Comparison of ENCODE assay signal across 17 cellular contexts in the genomic region with DNA sequence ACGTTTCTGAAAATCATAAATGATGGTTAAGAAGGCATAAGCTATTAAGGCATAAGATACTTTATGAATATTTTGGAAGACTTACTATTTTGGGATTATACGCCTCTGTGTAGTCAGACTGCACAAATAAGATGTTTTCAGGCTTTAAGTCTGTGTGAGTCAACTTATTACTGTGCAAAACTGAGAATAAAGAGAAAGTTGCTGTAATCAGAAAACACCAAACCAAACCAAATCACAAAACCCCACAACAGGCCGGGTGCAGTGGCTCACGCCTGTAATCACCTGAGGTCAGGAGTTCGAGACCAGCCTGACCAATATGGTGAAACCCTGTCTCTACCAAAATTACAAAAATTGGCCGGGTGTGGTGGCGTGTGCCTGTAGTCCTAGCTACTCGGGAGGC. TPM values are rescaled to one million over a fixed set of nuclear protein-coding genes. Genes with fewer than 3 reads are reported as not detected.
DNase-seq lines count a peak whose midpoint lies in the region; ATAC-seq and TF ChIP-seq lines count a peak whose summit lies in the region.
"Had no signal": no experiment of that assay in that cellular context is flagged by ENCODE, and none has a peak within 500 bp of the region (broad histone marks: within the 10 kb centered on the region; RNA-seq: fewer than 3 reads in every experiment).

No MANE protein-coding gene starts in this region.

- peaks cover 63% of the 10 kb centered on the region for H3K36me3 Mint-ChIP-seq in natural killer cell
- H3K36me3 Mint-ChIP-seq in natural killer cell treated with Interleukin-12 subunit alpha and Interleukin-12 subunit beta and Interleukin-15 and Interleukin-18, amount 100 ng/mL, for 72 hours: peaks cover 60% of the 10 kb centered on the region
- H3K36me3 Mint-ChIP-seq in activated naive CD8-positive, alpha-beta T cell: peaks cover 45% of the 10 kb centered on the region
- peaks cover 100% of the 10 kb centered on the region for H3K36me3 Mint-ChIP-seq in stimulated activated effector memory CD8-positive, alpha-beta T cell treated with anti-CD3 and anti-CD28 coated beads, Interleukin-12 subunit alpha, Interleukin-12 subunit beta, amount 100 ng/mL, for 72 hours

- peak overlapping the region; percentile 15 for H3K4me3 Mint-ChIP-seq in natural killer cell
- no peak overlapping the region for H3K4me3 Mint-ChIP-seq in natural killer cell treated with Interleukin-12 subunit alpha and Interleukin-12 subunit beta and Interleukin-15 and Interleukin-18, amount 100 ng/mL, for 72 hours
- H3K4me3 Mint-ChIP-seq in activated naive CD8-positive, alpha-beta T cell: peak overlapping the region; percentile 30
- H3K4me3 Mint-ChIP-seq in stimulated activated effector memory CD8-positive, alpha-beta T cell treated with anti-CD3 and anti-CD28 coated beads, Interleukin-12 subunit alpha, Interleukin-12 subunit beta, amount 100 ng/mL, for 72 hours: no peak overlapping the region
- H3K4me3 Mint-ChIP-seq: endodermal cell had no signal

- DNase-seq in natural killer cell (no peak), activated gamma-delta T cell (lab: John Stamatoyannopoulos, UW) (no peak), NCI-H226 (no peak)
- no peak for DNase-seq in natural killer cell treated with Interleukin-12 subunit alpha and Interleukin-12 subunit beta and Interleukin-15 and Interleukin-18, amount 100 ng/mL, for 72 hours (ENCODE audit: low spot score)
- no peak for DNase-seq in stimulated activated effector memory CD8-positive, alpha-beta T cell treated with anti-CD3 and anti-CD28 coated beads, Interleukin-12 subunit alpha, Interleukin-12 subunit beta, amount 100 ng/mL, for 72 hours (ENCODE audit: low spot score in 2 of 2)
- DNase-seq: adrenal gland, DMS53, endodermal cell, GF-D8, H7, hypothalamus, NCI-H1092, NCI-H1930 had no signal

- H3K27ac Mint-ChIP-seq in natural killer cell: peak overlapping the region; percentile 90 to 99
- H3K27ac Mint-ChIP-seq in natural killer cell treated with Interleukin-12 subunit alpha and Interleukin-12 subunit beta and Interleukin-15 and Interleukin-18, amount 100 ng/mL, for 72 hours: peak overlapping the region in 1 of 2 donors; percentile 96
- H3K27ac Mint-ChIP-seq in activated naive CD8-positive, alpha-beta T cell: peak overlapping the region; percentile 61
- peak overlapping the region; percentile 98 for H3K27ac Mint-ChIP-seq in stimulated activated effector memory CD8-positive, alpha-beta T cell treated with anti-CD3 and anti-CD28 coated beads, Interleukin-12 subunit alpha, Interleukin-12 subunit beta, amount 100 ng/mL, for 72 hours
- H3K27ac Mint-ChIP-seq: endodermal cell, progenitor cell of endocrine pancreas had no signal

- H3K9me3 Mint-ChIP-seq in natural killer cell: no peaks in the 10 kb centered on the region
- no peaks in the 10 kb centered on the region for H3K9me3 Mint-ChIP-seq in natural killer cell treated with Interleukin-12 subunit alpha and Interleukin-12 subunit beta and Interleukin-15 and Interleukin-18, amount 100 ng/mL, for 72 hours
- no peaks in the 10 kb centered on the region for H3K9me3 Mint-ChIP-seq in activated naive CD8-positive, alpha-beta T cell (ENCODE audit: low read depth)
- H3K9me3 Mint-ChIP-seq in stimulated activated effector memory CD8-positive, alpha-beta T cell treated with anti-CD3 and anti-CD28 coated beads, Interleukin-12 subunit alpha, Interleukin-12 subunit beta, amount 100 ng/mL, for 72 hours: no peaks in the 10 kb centered on the region
- H3K9me3 Mint-ChIP-seq: endodermal cell had no signal

- TF ChIP-seq CTCF in natural killer cell (IDR thresholded peaks at IDR 0.05): no peak

- intact Hi-C loops in natural killer cell (cut with micrococcal nuclease): no loop called here

- no peaks in the 10 kb centered on the region for H3K27me3 Mint-ChIP-seq in natural killer cell (ENCODE audit: low read depth in 2 of 2)
- no peaks in the 10 kb centered on the region for H3K27me3 Mint-ChIP-seq in natural killer cell treated with Interleukin-12 subunit alpha and Interleukin-12 subunit beta and Interleukin-15 and Interleukin-18, amount 100 ng/mL, for 72 hours
- H3K27me3 Mint-ChIP-seq in activated naive CD8-positive, alpha-beta T cell: no peaks in the 10 kb centered on the region
- H3K27me3 Mint-ChIP-seq: progenitor cell of endocrine pancreas had no signal

- ATAC-seq in natural killer cell: no peak
- no peak for ATAC-seq in natural killer cell treated with Interleukin-12 subunit alpha and Interleukin-12 subunit beta and Interleukin-15 and Interleukin-18, amount 100 ng/mL, for 72 hours
- ATAC-seq in stimulated activated effector memory CD8-positive, alpha-beta T cell treated with anti-CD3 and anti-CD28 coated beads, Interleukin-12 subunit alpha, Interleukin-12 subunit beta, amount 100 ng/mL, for 72 hours: peak; percentile 78
- ATAC-seq: gastroesophageal sphincter, SK-N-SH treated with all-trans-retinoic acid at 6 μM for 48 hours had no signal

- peaks cover 55 to 58% of the 10 kb centered on the region in 2 donors for H3K4me1 Mint-ChIP-seq in natural killer cell
- H3K4me1 Mint-ChIP-seq in natural killer cell treated with Interleukin-12 subunit alpha and Interleukin-12 subunit beta and Interleukin-15 and Interleukin-18, amount 100 ng/mL, for 72 hours (ENCODE audit: low read depth in 2 of 2): peaks cover 45 to 49% of the 10 kb centered on the region in 2 donors
- peaks cover 63% of the 10 kb centered on the region for H3K4me1 Mint-ChIP-seq in activated naive CD8-positive, alpha-beta T cell (ENCODE audit: low read depth)
- peaks cover 49% of the 10 kb centered on the region for H3K4me1 Mint-ChIP-seq in stimulated activated effector memory CD8-positive, alpha-beta T cell treated with anti-CD3 and anti-CD28 coated beads, Interleukin-12 subunit alpha, Interleukin-12 subunit beta, amount 100 ng/mL, for 72 hours

RNA-seq across cellular contexts. Expression of a gene that starts 7.7 kb away (rescaled TPM):
- total RNA-seq in natural killer cell: 1,000 to 10,000 TPM in 2 of 3 donors, 100 to 1,000 TPM in 1; 975 to 1,296 (median 1,070) TPM
- total RNA-seq in natural killer cell treated with Interleukin-12 subunit alpha and Interleukin-12 subunit beta and Interleukin-15 and Interleukin-18, amount 100 ng/mL, for 72 hours: 100 to 1,000 TPM; 108 to 168 TPM

RNA-seq across cellular contexts. Expression of a gene that starts 32.1 kb away (rescaled TPM):
- total RNA-seq in natural killer cell: 10 to 100 TPM; 30.0 to 39.9 (median 33.3) TPM
- total RNA-seq in natural killer cell treated with Interleukin-12 subunit alpha and Interleukin-12 subunit beta and Interleukin-15 and Interleukin-18, amount 100 ng/mL, for 72 hours: 10 to 100 TPM; 21.8 to 35.0 TPM

RNA-seq across cellular contexts. Expression of a gene that starts 32.4 kb away (rescaled TPM):
- 10 to 100 TPM in 1 of 3 donors, 1 to 10 TPM in 2; 8.8 to 13.3 (median 9.6) TPM for total RNA-seq in natural killer cell
- total RNA-seq in natural killer cell treated with Interleukin-12 subunit alpha and Interleukin-12 subunit beta and Interleukin-15 and Interleukin-18, amount 100 ng/mL, for 72 hours: 10 to 100 TPM; 23.2 to 37.8 TPM

RNA-seq across cellular contexts. Expression of a gene that starts 45.1 kb away (rescaled TPM):
- total RNA-seq in natural killer cell: 100 to 1,000 TPM; 393 to 417 (median 411) TPM
- 100 to 1,000 TPM; 327 to 422 TPM for total RNA-seq in natural killer cell treated with Interleukin-12 subunit alpha and Interleukin-12 subunit beta and Interleukin-15 and Interleukin-18, amount 100 ng/mL, for 72 hours

Comparison
In these comparisons a context has a peak if more than half of its experiments do, and no peak if none do; other contexts are left out.
1. H3K4me3 Mint-ChIP-seq: peak in natural killer cell (single experiment) and activated naive CD8-positive, alpha-beta T cell (single experiment); none in natural killer cell treated with Interleukin-12 subunit alpha and Interleukin-12 subunit beta and Interleukin-15 and Interleukin-18, amount 100 ng/mL, for 72 hours (single experiment) and stimulated activated effector memory CD8-positive, alpha-beta T cell treated with anti-CD3 and anti-CD28 coated beads, Interleukin-12 subunit alpha, Interleukin-12 subunit beta, amount 100 ng/mL, for 72 hours (single experiment).
2. RNA of a gene that starts 7.7 kb away (total RNA-seq): 975 to 1,296 TPM in natural killer cell; 108 to 168 TPM in natural killer cell treated with Interleukin-12 subunit alpha and Interleukin-12 subunit beta and Interleukin-15 and Interleukin-18, amount 100 ng/mL, for 72 hours; every median in the first group is over 4 times any median in the second.